Comparison of ENCODE assay signal across 8 cellular contexts in genomic region chr15:78540955-78541743, GRCh38. TPM values are rescaled to one million over a fixed set of nuclear protein-coding genes. Genes with fewer than 3 reads are reported as not detected.
DNase-seq lines count a peak whose midpoint lies in the region; ATAC-seq and TF ChIP-seq lines count a peak whose summit lies in the region.

No MANE protein-coding gene starts in this region.

- WGBS in IMR-90 (ENCODE audit: extremely low coverage in 2 of 2, insufficient read length in 1 of 2), 2 experiments = 23% methylated on average over 2 of the region's 11 CpGs; no CpG with 5 or more reads in 1 of the 2 experiments
- 8 to 9% methylated on average over 11 of the region's 11 CpGs for WGBS in gastroesophageal sphincter (ENCODE audit: low coverage in 1 of 2), 2 donors

- H4K8ac ChIP-seq in IMR-90 (ENCODE audit: low read depth in 2 of 2, low read length in 2 of 2) = peak overlapping the region; percentile 81 to 97; a peak in 3 of 4 replicates

- peaks cover 17% of the 10 kb centered on the region for H3K36me3 ChIP-seq in IMR-90 (ENCODE audit: control insufficient read depth, insufficient read depth, low read length)
- peaks cover 5 to 42% of the 10 kb centered on the region in 2 donors for H3K36me3 ChIP-seq in gastroesophageal sphincter

- BruUV-seq in IMR-90 (replicated peaks; lab: Mats Ljungman, UMichigan) = TSS peak; percentile 61

- H3K14ac ChIP-seq in IMR-90 (replicated peaks; ENCODE audit: low read depth, low read length) = peak overlapping the region; percentile 95

- ATAC-seq in IMR-90 (ENCODE audit: low read depth) = peak; percentile 2; the same call in 1 of the 2 replicates
- no peak for ATAC-seq in gastroesophageal sphincter
- ATAC-seq in HG02642 (IDR thresholded peaks at IDR 0.05; ENCODE audit: poor library complexity, unreplicated experiment) = no peak

- H3K4me1 ChIP-seq in IMR-90 (ENCODE audit: control insufficient read depth, insufficient read depth, low read length) (no peaks in the 10 kb centered on the region), gastroesophageal sphincter (peaks cover 6 to 34% (median 9%) of the 10 kb centered on the region in 3 donors)

- H2BK120ac ChIP-seq in IMR-90 (ENCODE audit: low read depth, low read length) = no peak overlapping the region

- H3K27ac ChIP-seq in IMR-90 (ENCODE audit: insufficient read depth, low read length) (peak overlapping the region; percentile 96), gastroesophageal sphincter (peak overlapping the region; percentile 79 to 99 (median 94))

- no peak overlapping the region for H2BK15ac ChIP-seq in IMR-90 (ENCODE audit: low read depth, low read length)

- dilution Hi-C loops in IMR-90 (cut with HindIII; ENCODE audit: low sequenced_read_pairs, unreplicated experiment) = no loop called here

- H2AK9ac ChIP-seq in IMR-90 (replicated peaks; ENCODE audit: low read depth, low read length, poor library complexity) = peak overlapping the region; percentile 75

- H3K23ac ChIP-seq in IMR-90 (ENCODE audit: low read depth, low read length) = peak overlapping the region; percentile 89

- H3K79me1 ChIP-seq in IMR-90 (ENCODE audit: low read depth in 1 of 2, low read length in 2 of 2) = peaks cover 20 to 31% of the 10 kb centered on the region in 2 experiments

- TF ChIP-seq POLR2A in IMR-90 (IDR thresholded peaks at IDR 0.05; ENCODE audit: low read depth, low read length) (no peak), gastroesophageal sphincter (IDR thresholded peaks at IDR 0.05) (no peak)

- in situ Hi-C loops in IMR-90 (cut with MboI; ENCODE audit: low sequenced_read_pairs) = no loop called here

- H3K9me3 ChIP-seq in IMR-90 (ENCODE audit: control insufficient read depth, insufficient read depth, low read length) = no peaks in the 10 kb centered on the region
- no peaks in the 10 kb centered on the region for H3K9me3 ChIP-seq in gastroesophageal sphincter

- H2AK5ac ChIP-seq in IMR-90 (ENCODE audit: low read depth, low read length) = peak overlapping the region; percentile 70; the same call in 1 of the 2 replicates

- peak overlapping the region; percentile 53 for H2BK5ac ChIP-seq in IMR-90 (ENCODE audit: low read depth, low read length, poor library complexity, severe bottlenecking)

- DNase-seq in CD1c-positive myeloid dendritic cell (ENCODE audit: extremely low spot score) = peak; percentile 39
- peak; percentile 5 for DNase-seq in IMR-90
- peak; percentile 35 to 39 for DNase-seq in activated T-cell treated with anti-CD3 and anti-CD28 coated beads, Interleukin-2, amount 50 U/mL, for 48 hours
- no peak for DNase-seq in skeletal muscle cell (ENCODE audit: low read depth)
- no peak for DNase-seq in DMS53 (lab: John Stamatoyannopoulos, UW)
- no peak for DNase-seq in epidermal melanocyte (ENCODE audit: insufficient read length, low spot score)

- peak overlapping the region; percentile 34; the same call in 1 of the 2 replicates for H3K18ac ChIP-seq in IMR-90 (ENCODE audit: low read depth, low read length)

- H2AFZ ChIP-seq in IMR-90 (replicated peaks; ENCODE audit: low read length, poor library complexity) = peak overlapping the region; percentile 96

- H3K9ac ChIP-seq in IMR-90 (ENCODE audit: low read depth, low read length) = peak overlapping the region; percentile 92

- 0 out of 2 replicates have a peak, but pooled peaks cover 2% of the 10 kb centered on the region for H3K9me1 ChIP-seq in IMR-90 (ENCODE audit: insufficient read depth, low read length)

- no peak overlapping the region for H2BK20ac ChIP-seq in IMR-90 (ENCODE audit: low read depth, low read length)

- TF ChIP-seq CTCF in IMR-90 (conservative IDR thresholded peaks at IDR 0.05; ENCODE audit: low read depth, low read length) (no peak), gastroesophageal sphincter (IDR thresholded peaks at IDR 0.05) (no peak)

- TF ChIP-seq EP300 in gastroesophageal sphincter (IDR thresholded peaks at IDR 0.05) = no peak

- H3K4me2 ChIP-seq in IMR-90 (ENCODE audit: low read depth, low read length) = peak overlapping the region; percentile 91

- H4K5ac ChIP-seq in IMR-90 (ENCODE audit: low read depth, low read length) = peak overlapping the region; percentile 27

- H4K91ac ChIP-seq in IMR-90 (ENCODE audit: insufficient read depth, low read depth, low read length) = peak overlapping the region; percentile 56

- H3K27me3 ChIP-seq in IMR-90 (ENCODE audit: control insufficient read depth, insufficient read depth, low read length) = no peaks in the 10 kb centered on the region
- H3K27me3 ChIP-seq in gastroesophageal sphincter = no peaks in the 10 kb centered on the region

- intact Hi-C loops in IMR-90 (cut with micrococcal nuclease) = no loop called here

- POLR2A ChIA-PET in IMR-90 (lab: Charles Lee; ENCODE audit: unreplicated experiment) = no interaction called here

- H3K4me3 ChIP-seq in IMR-90 (ENCODE audit: insufficient read depth, low read depth, low read length) (peak overlapping the region; percentile 93), gastroesophageal sphincter (peak overlapping the region; percentile 59 to 65), skeletal muscle cell (ENCODE audit: low read depth, low read length) (peak overlapping the region; percentile 79)

- CTCF ChIA-PET in IMR-90 (lab: Yijun Ruan, JAX) = no interaction called here

- TF ChIP-seq RAD21 in IMR-90 (IDR thresholded peaks at IDR 0.05; ENCODE audit: low read length) = no peak

- peak overlapping the region; percentile 82 for H3K4ac ChIP-seq in IMR-90 (ENCODE audit: low read depth, low read length)

- peaks cover 7% of the 10 kb centered on the region for H4K20me1 ChIP-seq in IMR-90 (ENCODE audit: insufficient read depth, low read length)

- H3K56ac ChIP-seq in IMR-90 (ENCODE audit: extremely low read depth, insufficient read depth, low read length) = peak overlapping the region; percentile 65; the same call in 1 of the 2 replicates

TF ChIP-seq in IMR-90, 13 proteins besides CTCF, POLR2A, EP300 and RAD21:
- TF ChIP-seq MXI1 (IDR thresholded peaks at IDR 0.05; ENCODE audit: borderline replicate concordance, low read depth, low read length) = no peak
- TF ChIP-seq RFX5 (IDR thresholded peaks at IDR 0.05; ENCODE audit: low read depth, low read length) = no peak
- TF ChIP-seq USF2 (IDR thresholded peaks at IDR 0.05; ENCODE audit: low read depth, low read length) = no peak
- no peak for TF ChIP-seq ELK1 (IDR thresholded peaks at IDR 0.05; ENCODE audit: borderline replicate concordance, low read depth, low read length)
- no peak for TF ChIP-seq SMC3 (IDR thresholded peaks at IDR 0.05; ENCODE audit: low read depth, low read length)
- no peak; the same call in 1 of the 2 replicates for TF ChIP-seq CEBPB (IDR thresholded peaks at IDR 0.05; ENCODE audit: low read depth, low read length)
- no peak for TF ChIP-seq NFE2L2 (IDR thresholded peaks at IDR 0.05; ENCODE audit: low read depth, low read length)
- TF ChIP-seq FOS (IDR thresholded peaks at IDR 0.05; ENCODE audit: low read depth, low read length) = no peak

RNA-seq across cellular contexts. Expression of gene PSMA4, which starts 0.9 kb away (rescaled TPM):
- total RNA-seq in IMR-90 (2012; rRNA removed) (208 and 344 TPM in 2 replicates), gastroesophageal sphincter (100 to 1,000 TPM in 3 of 4 donors, 10 to 100 TPM in 1; 99.9 to 191 (median 118) TPM)
- polyA plus RNA-seq in IMR-90 (2012; rRNA removed) = 209 and 239 TPM in 2 replicates
- polyA plus RNA-seq in IMR-90 (2012; cell fraction: cytosol; rRNA removed) = 32.0 and 58.7 TPM in 2 replicates
- 12.2 and 107 TPM in 2 replicates for polyA plus RNA-seq in IMR-90 (2012; cell fraction: nucleus; rRNA removed; ENCODE audit: low replicate concordance)

RNA-seq across cellular contexts. Expression of gene CHRNA5, which starts 24.2 kb away (rescaled TPM):
- total RNA-seq in IMR-90 (2012; rRNA removed) = 0.54 and 1.4 TPM in 2 replicates
- polyA plus RNA-seq in IMR-90 (2012; rRNA removed) = 0.53 and 0.94 TPM in 2 replicates
- 0.03 and 0.09 TPM in 2 replicates for polyA plus RNA-seq in IMR-90 (2012; cell fraction: cytosol; rRNA removed)
- 0.02 and 0.18 TPM in 2 replicates for polyA plus RNA-seq in IMR-90 (2012; cell fraction: nucleus; rRNA removed; ENCODE audit: low replicate concordance)
- 1 to 10 TPM in 3 of 4 donors, under 1 TPM in 1; 0.93 to 4.0 (median 1.6) TPM for total RNA-seq in gastroesophageal sphincter

RNA-seq across cellular contexts. Expression of gene HYKK, which starts 33.8 kb away (rescaled TPM):
- total RNA-seq in IMR-90 (2012; rRNA removed) = 3.9 and 5.6 TPM in 2 replicates
- polyA plus RNA-seq in IMR-90 (2012; rRNA removed) = 2.7 and 3.8 TPM in 2 replicates
- polyA plus RNA-seq in IMR-90 (2012; cell fraction: cytosol; rRNA removed) = 1.8 and 4.0 TPM in 2 replicates
- 0.62 and 2.6 TPM in 2 replicates for polyA plus RNA-seq in IMR-90 (2012; cell fraction: nucleus; rRNA removed; ENCODE audit: low replicate concordance)
- total RNA-seq in gastroesophageal sphincter = 10 to 100 TPM in 1 of 4 donors, 1 to 10 TPM in 3; 4.7 to 13.7 (median 5.7) TPM

Comparison
In these comparisons a context has a peak if more than half of its experiments do, and no peak if none do; other contexts are left out.
1. DNase-seq: peak in CD1c-positive myeloid dendritic cell (single experiment), IMR-90 (single experiment) and activated T-cell treated with anti-CD3 and anti-CD28 coated beads, Interleukin-2, amount 50 U/mL, for 48 hours (2 of 2); none in skeletal muscle cell (single experiment), DMS53 (single experiment) and epidermal melanocyte (single experiment).
2. Peak in every context shown above with its lines, with median percentiles within 50 percentile points of each other: H3K4me3 ChIP-seq.